In genomic region chr21:42112223-42112622, GRCh38 we compare ENCODE assay signal across 33 cellular contexts. TPM values are rescaled to one million over a fixed set of nuclear protein-coding genes. Genes with fewer than 3 reads are reported as not detected.
"Had no signal": no experiment of that assay in that cellular context is flagged by ENCODE, and none has a peak within 500 bp of the region (broad histone marks: within the 10 kb centered on the region; RNA-seq: fewer than 3 reads in every experiment).

No MANE protein-coding gene starts in this region.

- H3K4me1 ChIP-seq: neural progenitor cell had no signal

- H3K4me3 ChIP-seq: adrenal gland, body of pancreas, cardiac muscle cell, gastrocnemius medialis, hepatocyte, neural progenitor cell, right atrium auricular region, spleen, suprapubic skin, tibial artery, upper lobe of right lung had no signal

- H3K36me3 Mint-ChIP-seq: activated naive CD8-positive, alpha-beta T cell treated with anti-CD3 and anti-CD28 coated beads for 36 hours; naive thymus-derived CD8-positive, alpha-beta T cell; neural progenitor cell had no signal

- H3K79me2 ChIP-seq: hepatocyte had no signal

- H3K27ac ChIP-seq: adrenal gland, body of pancreas, cardiac muscle cell, gastrocnemius medialis, hepatocyte, neural progenitor cell, right atrium auricular region, spleen, suprapubic skin, tibial artery, upper lobe of right lung had no signal

- H3K9ac ChIP-seq: neural progenitor cell had no signal

- H3K9me3 Mint-ChIP-seq: activated naive CD4-positive, alpha-beta T cell treated with anti-CD3 and anti-CD28 coated beads for 36 hours; activated naive CD8-positive, alpha-beta T cell treated with anti-CD3 and anti-CD28 coated beads for 36 hours; activated T-helper 1 cell treated with anti-CD3 and anti-CD28 coated beads, Interleukin-12 subunit alpha, Interleukin-12 subunit beta, Interleukin-2, Interleukin-4 antibody, amounts not matched to agents 30 ng/mL and 10 ng/mL and 1 ng/mL, durations not matched to agents 14 hours and 24 hours and 36 hours; effector memory CD8-positive, alpha-beta T cell; naive thymus-derived CD8-positive, alpha-beta T cell; neural progenitor cell had no signal

- H3K9me3 ChIP-seq: adrenal gland, body of pancreas, gastrocnemius medialis, right atrium auricular region, spleen, suprapubic skin, tibial artery, upper lobe of right lung had no signal

- H3K27me3 ChIP-seq: adrenal gland, body of pancreas, cardiac muscle cell, hepatocyte, neural progenitor cell, right atrium auricular region, suprapubic skin, upper lobe of right lung had no signal

- ATAC-seq: body of pancreas; effector memory CD8-positive, alpha-beta T cell; gastrocnemius medialis; left cardiac atrium; naive thymus-derived CD8-positive, alpha-beta T cell; upper lobe of right lung had no signal

- H3K27ac Mint-ChIP-seq: activated naive CD4-positive, alpha-beta T cell treated with anti-CD3 and anti-CD28 coated beads for 36 hours; activated naive CD8-positive, alpha-beta T cell treated with anti-CD3 and anti-CD28 coated beads for 36 hours; activated T-helper 1 cell treated with anti-CD3 and anti-CD28 coated beads, Interleukin-12 subunit alpha, Interleukin-12 subunit beta, Interleukin-2, Interleukin-4 antibody, amounts not matched to agents 30 ng/mL and 10 ng/mL and 1 ng/mL, durations not matched to agents 14 hours and 24 hours and 36 hours; effector memory CD8-positive, alpha-beta T cell had no signal

- H3K36me3 ChIP-seq: adrenal gland, cardiac muscle cell, gastrocnemius medialis, neural progenitor cell, right atrium auricular region, spleen, suprapubic skin, tibial artery, upper lobe of right lung had no signal

- H3K4me2 ChIP-seq: hepatocyte, neural progenitor cell had no signal

- DNase-seq: activated CD4-positive, alpha-beta T cell treated with anti-CD3 and anti-CD28 coated beads for 4 hours; activated CD4-positive, alpha-beta T cell treated with anti-CD3 and anti-CD28 coated beads, Interleukin-2, amount 50 U/mL, for 4 hours; activated CD4-positive, CD25-positive, alpha-beta regulatory T cell; activated CD8-positive, alpha-beta memory T cell treated with anti-CD3 and anti-CD28 coated beads for 24 hours; activated effector memory CD4-positive, alpha-beta T cell treated with anti-CD3 and anti-CD28 coated beads, Interleukin-2, amount 50 U/mL, for 16 hours; activated naive CD4-positive, alpha-beta T cell treated with anti-CD3 and anti-CD28 coated beads for 36 hours; activated naive CD8-positive, alpha-beta T cell treated with anti-CD3 and anti-CD28 coated beads for 36 hours; activated T-cell treated with anti-CD3 and anti-CD28 coated beads, Interleukin-2, amount 50 U/mL, for 1 hour; body of pancreas; cortex of kidney; effector memory CD8-positive, alpha-beta T cell; erythroblast; gastrocnemius medialis; islet precursor cell; left cardiac atrium; mammary epithelial cell; midbrain; occipital lobe; stimulated activated naive CD4-positive, alpha-beta T cell; tibial artery; upper lobe of right lung had no signal

- H2AFZ ChIP-seq: hepatocyte, neural progenitor cell had no signal

- H3K4me3 Mint-ChIP-seq: activated naive CD4-positive, alpha-beta T cell treated with anti-CD3 and anti-CD28 coated beads for 36 hours; activated naive CD8-positive, alpha-beta T cell treated with anti-CD3 and anti-CD28 coated beads for 36 hours; activated T-helper 1 cell treated with anti-CD3 and anti-CD28 coated beads, Interleukin-12 subunit alpha, Interleukin-12 subunit beta, Interleukin-2, Interleukin-4 antibody, amounts not matched to agents 30 ng/mL and 10 ng/mL and 1 ng/mL, durations not matched to agents 14 hours and 24 hours and 36 hours; effector memory CD8-positive, alpha-beta T cell; naive thymus-derived CD8-positive, alpha-beta T cell; neural progenitor cell had no signal

RNA-seq across cellular contexts. Expression of gene UMODL1, which starts 41.1 kb away (rescaled TPM):
- total RNA-seq: activated naive CD4-positive, alpha-beta T cell treated with anti-CD3 and anti-CD28 coated beads for 36 hours; activated naive CD8-positive, alpha-beta T cell treated with anti-CD3 and anti-CD28 coated beads for 36 hours; activated T-helper 1 cell treated with anti-CD3 and anti-CD28 coated beads, Interleukin-12 subunit alpha, Interleukin-12 subunit beta, Interleukin-2, Interleukin-4 antibody, amounts not matched to agents 30 ng/mL and 10 ng/mL and 1 ng/mL, durations not matched to agents 14 hours and 24 hours and 36 hours; body of pancreas; cardiac muscle cell; chondrocyte; left cardiac atrium; occipital lobe; pulmonary artery endothelial cell; right atrium auricular region had no signal
- polyA plus RNA-seq: aorta, cardiac muscle cell, mammary epithelial cell had no signal
